In the genomic region with DNA sequence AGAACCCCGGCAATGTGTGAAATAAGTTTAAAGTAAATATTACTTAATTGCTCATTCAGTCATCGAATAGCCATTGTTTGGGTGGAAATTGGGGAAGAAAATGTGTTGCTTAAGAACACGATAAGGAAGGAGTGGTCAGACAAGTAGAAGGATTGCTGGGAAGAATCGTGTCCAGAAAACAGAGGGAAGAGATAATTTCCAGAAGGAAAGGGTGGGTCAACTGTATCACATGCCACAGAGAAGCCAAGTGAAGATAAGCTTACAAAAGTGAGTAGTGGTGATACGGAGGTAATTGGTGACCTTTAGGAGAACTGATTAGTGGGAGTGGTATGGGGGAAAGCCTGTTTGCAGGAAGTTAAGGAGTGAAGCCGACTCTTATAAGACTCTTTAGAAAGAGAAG, we compare ENCODE assay signal across 27 cellular contexts.
"Had no signal": no experiment of that assay in that cellular context is flagged by ENCODE, and none has a peak within 500 bp of the region (broad histone marks: within the 10 kb centered on the region; RNA-seq: fewer than 3 reads in every experiment).

No MANE protein-coding gene starts in this region.

- H3K4me3 Mint-ChIP-seq: activated CD4-positive, alpha-beta memory T cell treated with anti-CD3 and anti-CD28 coated beads, Interleukin-2, amount 10 ng/mL, durations not matched to agents 7 days and 5 days; activated CD4-positive, alpha-beta T cell treated with anti-CD3 and anti-CD28 coated beads, Interleukin-2, amount 10 ng/mL, durations not matched to agents 7 days and 5 days; activated naive CD4-positive, alpha-beta T cell treated with anti-CD3 and anti-CD28 coated beads, Interleukin-2, amount 10 ng/mL, durations not matched to agents 7 days and 5 days; activated naive CD8-positive, alpha-beta T cell treated with anti-CD3 and anti-CD28 coated beads, Interleukin-2, amount 10 ng/mL, durations not matched to agents 7 days and 5 days; activated T-cell treated with anti-CD3 and anti-CD28 coated beads, Interleukin-2, amount 50 U/mL, for 24 hours; brain; nephron; stimulated activated effector memory CD8-positive, alpha-beta T cell treated with anti-CD3 and anti-CD28 coated beads, Interleukin-12 subunit alpha, Interleukin-12 subunit beta, amount 100 ng/mL, for 72 hours; stimulated activated naive CD8-positive, alpha-beta T cell treated with anti-CD3 and anti-CD28 coated beads, Interleukin-15, Interleukin-2, amounts not matched to agents 100 ng/mL and 50 ng/mL, for 24 hours; T-helper 2 cell treated with Interferon-gamma antibody and Interleukin-4, amounts not matched to agents 5 μg/mL and 100 μg/mL, for 36 hours had no signal

- DNase-seq: activated CD4-positive, alpha-beta memory T cell treated with anti-CD3 and anti-CD28 coated beads, Interleukin-2, amount 10 ng/mL, durations not matched to agents 7 days and 5 days; activated CD4-positive, alpha-beta T cell treated with anti-CD3 and anti-CD28 coated beads for 1 hour; activated CD4-positive, alpha-beta T cell treated with anti-CD3 and anti-CD28 coated beads, Interleukin-2, amount 10 ng/mL, durations not matched to agents 7 days and 5 days; activated CD8-positive, alpha-beta memory T cell treated with anti-CD3 and anti-CD28 coated beads, Interleukin-2, amount 50 U/mL, for 48 hours; activated gamma-delta T cell; activated naive CD4-positive, alpha-beta T cell treated with anti-CD3 and anti-CD28 coated beads, Interleukin-2, amount 10 ng/mL, durations not matched to agents 7 days and 5 days; activated naive CD8-positive, alpha-beta T cell treated with anti-CD3 and anti-CD28 coated beads, Interleukin-2, amount 10 ng/mL, durations not matched to agents 7 days and 5 days; activated T-cell treated with anti-CD3 and anti-CD28 coated beads, Interleukin-2, amount 50 U/mL, for 24 hours; esophagus squamous epithelium; gastrocnemius medialis; glutamatergic neuron; posterior cingulate gyrus; right lobe of liver; stimulated activated CD4-positive, alpha-beta T cell treated with anti-CD3 and anti-CD28 coated beads, Interleukin-12 subunit alpha, Interleukin-12 subunit beta, amount 100 ng/mL, for 4 hours; stimulated activated CD4-positive, alpha-beta T cell treated with anti-CD3 and anti-CD28 coated beads, Interleukin-4, amount 100 ng/mL, for 1 hour; T-helper 1 cell; trophoblast cell had no signal

- H3K27ac Mint-ChIP-seq: activated CD4-positive, alpha-beta memory T cell treated with anti-CD3 and anti-CD28 coated beads, Interleukin-2, amount 10 ng/mL, durations not matched to agents 7 days and 5 days; activated CD4-positive, alpha-beta T cell treated with anti-CD3 and anti-CD28 coated beads, Interleukin-2, amount 10 ng/mL, durations not matched to agents 7 days and 5 days; activated naive CD4-positive, alpha-beta T cell treated with anti-CD3 and anti-CD28 coated beads, Interleukin-2, amount 10 ng/mL, durations not matched to agents 7 days and 5 days; activated naive CD8-positive, alpha-beta T cell treated with anti-CD3 and anti-CD28 coated beads, Interleukin-2, amount 10 ng/mL, durations not matched to agents 7 days and 5 days; activated T-cell treated with anti-CD3 and anti-CD28 coated beads, Interleukin-2, amount 50 U/mL, for 24 hours; stimulated activated effector memory CD8-positive, alpha-beta T cell treated with anti-CD3 and anti-CD28 coated beads, Interleukin-12 subunit alpha, Interleukin-12 subunit beta, amount 100 ng/mL, for 72 hours; stimulated activated naive CD8-positive, alpha-beta T cell treated with anti-CD3 and anti-CD28 coated beads, Interleukin-15, Interleukin-2, amounts not matched to agents 100 ng/mL and 50 ng/mL, for 24 hours had no signal

- H3K4me1 Mint-ChIP-seq: activated CD4-positive, alpha-beta memory T cell treated with anti-CD3 and anti-CD28 coated beads, Interleukin-2, amount 10 ng/mL, durations not matched to agents 7 days and 5 days; activated CD4-positive, alpha-beta T cell treated with anti-CD3 and anti-CD28 coated beads, Interleukin-2, amount 10 ng/mL, durations not matched to agents 7 days and 5 days; activated naive CD4-positive, alpha-beta T cell treated with anti-CD3 and anti-CD28 coated beads, Interleukin-2, amount 10 ng/mL, durations not matched to agents 7 days and 5 days; activated naive CD8-positive, alpha-beta T cell treated with anti-CD3 and anti-CD28 coated beads, Interleukin-2, amount 10 ng/mL, durations not matched to agents 7 days and 5 days; stimulated activated effector memory CD8-positive, alpha-beta T cell treated with anti-CD3 and anti-CD28 coated beads, Interleukin-12 subunit alpha, Interleukin-12 subunit beta, amount 100 ng/mL, for 72 hours had no signal

- H3K27me3 Mint-ChIP-seq: activated CD4-positive, alpha-beta memory T cell treated with anti-CD3 and anti-CD28 coated beads, Interleukin-2, amount 10 ng/mL, durations not matched to agents 7 days and 5 days; activated CD4-positive, alpha-beta T cell treated with anti-CD3 and anti-CD28 coated beads, Interleukin-2, amount 10 ng/mL, durations not matched to agents 7 days and 5 days; activated naive CD4-positive, alpha-beta T cell treated with anti-CD3 and anti-CD28 coated beads, Interleukin-2, amount 10 ng/mL, durations not matched to agents 7 days and 5 days; activated T-cell treated with anti-CD3 and anti-CD28 coated beads, Interleukin-2, amount 50 U/mL, for 24 hours; stimulated activated naive CD8-positive, alpha-beta T cell treated with anti-CD3 and anti-CD28 coated beads, Interleukin-15, Interleukin-2, amounts not matched to agents 100 ng/mL and 50 ng/mL, for 24 hours had no signal

- H3K27ac ChIP-seq: ascending aorta, epithelial cell of prostate, esophagus squamous epithelium, gastrocnemius medialis, right lobe of liver, skin epidermis had no signal

- H3K27me3 ChIP-seq: ascending aorta, esophagus squamous epithelium, gastrocnemius medialis, right lobe of liver had no signal

- H3K4me1 ChIP-seq: esophagus squamous epithelium, gastrocnemius medialis, right lobe of liver had no signal

- H3K36me3 Mint-ChIP-seq: activated naive CD4-positive, alpha-beta T cell treated with anti-CD3 and anti-CD28 coated beads, Interleukin-2, amount 10 ng/mL, durations not matched to agents 7 days and 5 days; activated naive CD8-positive, alpha-beta T cell treated with anti-CD3 and anti-CD28 coated beads, Interleukin-2, amount 10 ng/mL, durations not matched to agents 7 days and 5 days; stimulated activated effector memory CD8-positive, alpha-beta T cell treated with anti-CD3 and anti-CD28 coated beads, Interleukin-12 subunit alpha, Interleukin-12 subunit beta, amount 100 ng/mL, for 72 hours had no signal

- H3K4me3 ChIP-seq: ascending aorta, esophagus squamous epithelium, gastrocnemius medialis, right lobe of liver, skin epidermis, thoracic aorta had no signal

- H3K9me3 Mint-ChIP-seq: activated CD4-positive, alpha-beta T cell treated with anti-CD3 and anti-CD28 coated beads, Interleukin-2, amount 10 ng/mL, durations not matched to agents 7 days and 5 days; activated naive CD8-positive, alpha-beta T cell treated with anti-CD3 and anti-CD28 coated beads, Interleukin-2, amount 10 ng/mL, durations not matched to agents 7 days and 5 days; nephron; T-helper 2 cell treated with Interferon-gamma antibody and Interleukin-4, amounts not matched to agents 5 μg/mL and 100 μg/mL, for 36 hours had no signal

- ATAC-seq: gastrocnemius medialis; left lobe of liver; right lobe of liver; stimulated activated effector memory CD8-positive, alpha-beta T cell treated with anti-CD3 and anti-CD28 coated beads, Interleukin-12 subunit alpha, Interleukin-12 subunit beta, amount 100 ng/mL, for 72 hours had no signal

- H3K36me3 ChIP-seq: ascending aorta, esophagus squamous epithelium, gastrocnemius medialis, right lobe of liver, thoracic aorta had no signal
